ENCODE assay signal across 8 cellular contexts in the genomic region with DNA sequence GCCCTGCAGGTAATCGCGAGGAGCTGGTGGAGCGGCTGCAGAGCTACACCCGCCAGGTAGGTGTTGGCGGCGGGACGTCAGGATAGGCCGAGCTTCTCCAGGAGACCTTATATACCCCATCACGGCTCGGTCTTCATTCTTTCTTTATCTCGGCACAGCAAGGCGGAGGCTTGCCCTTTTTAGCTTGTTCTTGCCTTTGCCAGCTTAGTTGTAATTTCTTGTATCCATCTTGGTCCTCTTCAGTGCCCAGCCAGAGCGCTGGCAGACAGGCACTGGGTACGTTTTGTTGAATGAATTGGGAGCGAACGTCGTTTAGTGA.
DNase-seq lines count a peak whose midpoint lies in the region; ATAC-seq and TF ChIP-seq lines count a peak whose summit lies in the region.

No MANE protein-coding gene starts in this region.

- H3K27ac ChIP-seq in 22Rv1 = peak overlapping the region; percentile 87
- H3K27ac ChIP-seq in HUES6 (ENCODE audit: low read depth, low read length) = peak overlapping the region; percentile 90

- H3K27me3 ChIP-seq in HUES6 (ENCODE audit: control insufficient read depth, insufficient read depth, low read length) (no peaks in the 10 kb centered on the region; the same call in 1 of the 2 replicates), mucosa of stomach (ENCODE audit: control insufficient read depth, insufficient read depth, low read length) (peaks cover 12% of the 10 kb centered on the region)

- no peak for DNase-seq in cardiac fibroblast (ENCODE audit: low read depth in 2 of 2)
- DNase-seq in HuH-7 (ENCODE audit: low spot score) = no peak
- no peak for DNase-seq in stimulated activated CD4-positive, alpha-beta T cell treated with anti-CD3 and anti-CD28 coated beads, Interleukin-15, amount 100 ng/mL, for 24 hours

- ATAC-seq in GM18907 (IDR thresholded peaks at IDR 0.05; ENCODE audit: unreplicated experiment) (no peak), GM19023 (IDR thresholded peaks at IDR 0.05; ENCODE audit: unreplicated experiment) (no peak)

- H3K4me3 ChIP-seq in HUES6 (ENCODE audit: low read depth, low read length) (peak overlapping the region; percentile 98), cardiac fibroblast (replicated peaks in 1 of 2; ENCODE audit: low read depth in 2 of 2, low read length in 2 of 2) (peak overlapping the region; percentile 92 to 95), mucosa of stomach (ENCODE audit: low read length) (peak overlapping the region; percentile 76)

- peak overlapping the region; percentile 99 for H3K9ac ChIP-seq in HUES6 (ENCODE audit: low read length)
- peak overlapping the region; percentile 95 for H3K9ac ChIP-seq in mucosa of stomach (ENCODE audit: low read length)

- H3K36me3 ChIP-seq in HUES6 (ENCODE audit: control insufficient read depth, insufficient read depth, low read length) (peaks cover 35% of the 10 kb centered on the region), mucosa of stomach (ENCODE audit: control insufficient read depth, insufficient read depth, low read length) (peaks cover 15% of the 10 kb centered on the region)

- peaks cover 19% of the 10 kb centered on the region for H3K4me1 ChIP-seq in HUES6 (ENCODE audit: control insufficient read depth, insufficient read depth, low read length)
- peaks cover 22% of the 10 kb centered on the region for H3K4me1 ChIP-seq in mucosa of stomach (ENCODE audit: control insufficient read depth, insufficient read depth, low read length)

- H3K9me3 ChIP-seq in HUES6 (ENCODE audit: control insufficient read depth, insufficient read depth, low read depth, low read length) (no peaks in the 10 kb centered on the region), mucosa of stomach (ENCODE audit: control insufficient read depth, low read length) (no peaks in the 10 kb centered on the region)

- TF ChIP-seq CTCF in 22Rv1 (IDR thresholded peaks at IDR 0.05) (no peak), cardiac fibroblast (IDR thresholded peaks at IDR 0.05; ENCODE audit: low read depth, low read length) (no peak)
